7 cellular contexts compared by ENCODE assay signal in the genomic region with DNA sequence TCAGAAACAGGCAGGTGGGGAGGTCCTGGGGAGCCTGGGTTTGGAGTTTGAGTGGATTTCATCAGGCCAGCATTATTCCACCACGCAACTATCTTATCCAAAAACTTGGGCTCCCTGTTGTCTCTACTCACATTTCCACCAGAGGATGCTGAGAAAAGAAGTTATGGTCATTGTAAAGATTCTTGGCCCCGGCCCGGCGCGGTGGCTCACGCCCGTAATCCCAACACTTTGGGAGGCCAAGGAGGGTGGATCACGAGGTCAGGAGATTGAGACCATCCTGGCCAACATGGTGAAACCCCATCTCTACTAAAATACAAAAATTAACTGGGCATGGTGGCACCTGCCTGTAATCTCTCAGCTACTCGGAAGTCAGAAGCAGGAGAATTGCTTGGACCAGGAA. TPM values are rescaled to one million over a fixed set of nuclear protein-coding genes. Genes with fewer than 3 reads are reported as not detected.
A peak's percentile ranks its signal among the peaks of the same experiment; 100 is the strongest.
DNase-seq lines count a peak whose midpoint lies in the region; ATAC-seq, FAIRE-seq and TF ChIP-seq lines count a peak whose summit lies in the region.
"Not testable (repeated sequence)": the region's sequence is repeated elsewhere in the genome, so short reads cannot be mapped to it uniquely, and the experiment has no call there.

No MANE protein-coding gene starts in this region.

- POLR2A ChIA-PET in RWPE1 (lab: Yijun Ruan, JAX; ENCODE audit: low non-redundant PET) = not testable (repeated sequence)

- H3K27ac ChIP-seq in RWPE1 = peak overlapping the region; percentile 3; the same call in 1 of the 2 replicates

- H3K36me3 Mint-ChIP-seq in T-helper 17 cell (ENCODE audit: low read depth); neural crest cell (ENCODE audit: low read depth): not testable (repeated sequence)
- H3K36me3 Mint-ChIP-seq in stimulated activated effector memory CD8-positive, alpha-beta T cell treated with anti-CD3 and anti-CD28 coated beads, Interleukin-12 subunit alpha, Interleukin-12 subunit beta, amount 100 ng/mL, for 72 hours = peaks cover 82% of the 10 kb centered on the region
- peaks cover 45 to 76% of the 10 kb centered on the region in 2 donors for H3K36me3 Mint-ChIP-seq in stimulated activated naive B cell treated with anti-CD40 and anti-IgM and Interleukin-4, amounts not matched to agents 10 μg/mL and 1 μg/mL and 100 μg/mL, for 72 hours

- not testable (repeated sequence) for H3K9me3 Mint-ChIP-seq in neural crest cell; stimulated activated effector memory CD8-positive, alpha-beta T cell treated with anti-CD3 and anti-CD28 coated beads, Interleukin-12 subunit alpha, Interleukin-12 subunit beta, amount 100 ng/mL, for 72 hours; stimulated activated naive B cell treated with anti-CD40 and anti-IgM and Interleukin-4, amounts not matched to agents 10 μg/mL and 1 μg/mL and 100 μg/mL, for 72 hours

- H3K27ac Mint-ChIP-seq in T-helper 17 cell (peak overlapping the region; percentile 67), neural crest cell (ENCODE audit: unreplicated experiment) (peak overlapping the region; percentile 67)
- H3K27ac Mint-ChIP-seq in stimulated activated effector memory CD8-positive, alpha-beta T cell treated with anti-CD3 and anti-CD28 coated beads, Interleukin-12 subunit alpha, Interleukin-12 subunit beta, amount 100 ng/mL, for 72 hours = peak overlapping the region; percentile 55
- H3K27ac Mint-ChIP-seq in stimulated activated naive B cell treated with anti-CD40 and anti-IgM and Interleukin-4, amounts not matched to agents 10 μg/mL and 1 μg/mL and 100 μg/mL, for 72 hours = peak overlapping the region; percentile 5

- not testable (repeated sequence) for H3K4me3 Mint-ChIP-seq in T-helper 17 cell; neural crest cell; stimulated activated effector memory CD8-positive, alpha-beta T cell treated with anti-CD3 and anti-CD28 coated beads, Interleukin-12 subunit alpha, Interleukin-12 subunit beta, amount 100 ng/mL, for 72 hours; stimulated activated naive B cell treated with anti-CD40 and anti-IgM and Interleukin-4, amounts not matched to agents 10 μg/mL and 1 μg/mL and 100 μg/mL, for 72 hours

- ATAC-seq in T-helper 17 cell; stimulated activated effector memory CD8-positive, alpha-beta T cell treated with anti-CD3 and anti-CD28 coated beads, Interleukin-12 subunit alpha, Interleukin-12 subunit beta, amount 100 ng/mL, for 72 hours; stimulated activated naive B cell treated with anti-CD40 and anti-IgM and Interleukin-4, amounts not matched to agents 10 μg/mL and 1 μg/mL and 100 μg/mL, for 72 hours (replicated peaks): not testable (repeated sequence)

- H3K4me1 Mint-ChIP-seq in T-helper 17 cell; neural crest cell; stimulated activated effector memory CD8-positive, alpha-beta T cell treated with anti-CD3 and anti-CD28 coated beads, Interleukin-12 subunit alpha, Interleukin-12 subunit beta, amount 100 ng/mL, for 72 hours; stimulated activated naive B cell treated with anti-CD40 and anti-IgM and Interleukin-4, amounts not matched to agents 10 μg/mL and 1 μg/mL and 100 μg/mL, for 72 hours: not testable (repeated sequence)

- not testable (repeated sequence) for H3K9me3 ChIP-seq in T-helper 17 cell (ENCODE audit: control insufficient read depth, low read length, poor library complexity, severe bottlenecking)

- CTCF ChIA-PET in RWPE1 (lab: Yijun Ruan, JAX) = not testable (repeated sequence)

- not testable (repeated sequence) for H3K27me3 Mint-ChIP-seq in T-helper 17 cell; neural crest cell (ENCODE audit: low read depth); stimulated activated naive B cell treated with anti-CD40 and anti-IgM and Interleukin-4, amounts not matched to agents 10 μg/mL and 1 μg/mL and 100 μg/mL, for 72 hours

- not testable (repeated sequence) for DNase-seq in HTR-8/SVneo (ENCODE audit: insufficient read length, low spot score); RWPE1 (ENCODE audit: low spot score); T-helper 17 cell; neural crest cell (ENCODE audit: low read depth, low spot score); stimulated activated effector memory CD8-positive, alpha-beta T cell treated with anti-CD3 and anti-CD28 coated beads, Interleukin-12 subunit alpha, Interleukin-12 subunit beta, amount 100 ng/mL, for 72 hours (ENCODE audit: low spot score in 2 of 2); stimulated activated naive B cell treated with anti-CD40 and anti-IgM and Interleukin-4, amounts not matched to agents 10 μg/mL and 1 μg/mL and 100 μg/mL, for 72 hours; urothelium cell line (ENCODE audit: low spot score)

- not testable (repeated sequence) for TF ChIP-seq CTCF in RWPE1 (conservative IDR thresholded peaks at IDR 0.05; ENCODE audit: low read depth); neural crest cell (conservative IDR thresholded peaks at IDR 0.05)

- peak; percentile 9 for FAIRE-seq in HTR-8/SVneo (lab: Jason Lieb, UNC)
- FAIRE-seq in urothelium cell line (lab: Jason Lieb, UNC) = peak; percentile 59

RNA-seq across cellular contexts. Expression of gene DCAF4, which starts 30.5 kb away (rescaled TPM):
- total RNA-seq in T-helper 17 cell = 10 to 100 TPM; 27.0 to 30.7 TPM
- 9.5 and 10.6 TPM in 2 replicates for total RNA-seq in neural crest cell

Comparison
In these comparisons a context has a peak if more than half of its experiments do, and no peak if none do; other contexts are left out.
1. H3K27ac Mint-ChIP-seq: peak in every context shown above with its lines; median percentile 67 in T-helper 17 cell; 67 in neural crest cell; 55 in stimulated activated effector memory CD8-positive, alpha-beta T cell treated with anti-CD3 and anti-CD28 coated beads, Interleukin-12 subunit alpha, Interleukin-12 subunit beta, amount 100 ng/mL, for 72 hours; 5 in stimulated activated naive B cell treated with anti-CD40 and anti-IgM and Interleukin-4, amounts not matched to agents 10 μg/mL and 1 μg/mL and 100 μg/mL, for 72 hours.